Comparison of ENCODE assay signal across 34 cellular contexts in genomic region chr10:98194633-98195032, GRCh38.
"Had no signal": no experiment of that assay in that cellular context is flagged by ENCODE, and none has a peak within 500 bp of the region (broad histone marks: within the 10 kb centered on the region; RNA-seq: fewer than 3 reads in every experiment).

No MANE protein-coding gene starts in this region.

- H3K9me3 Mint-ChIP-seq: activated naive CD4-positive, alpha-beta T cell treated with anti-CD3 and anti-CD28 coated beads, Interleukin-2, amount 10 ng/mL, durations not matched to agents 7 days and 5 days; activated naive CD4-positive, alpha-beta T cell treated with anti-CD3 and anti-CD28 coated beads, Interleukin-2, amount 50 U/mL, for 72 hours; activated T-helper 1 cell treated with anti-CD3 and anti-CD28 coated beads, Interleukin-12 subunit alpha, Interleukin-12 subunit beta, Interleukin-2, Interleukin-4 antibody, amounts not matched to agents 30 ng/mL and 10 ng/mL and 1 ng/mL, durations not matched to agents 14 hours and 24 hours and 36 hours had no signal

- H3K4me3 ChIP-seq: breast epithelium, cardiac muscle cell, colonic mucosa, esophagus squamous epithelium, gastroesophageal sphincter, heart right ventricle, hepatocyte had no signal

- H3K27ac Mint-ChIP-seq: activated CD4-positive, alpha-beta memory T cell treated with anti-CD3 and anti-CD28 coated beads for 36 hours; activated CD4-positive, alpha-beta T cell treated with anti-CD3 and anti-CD28 coated beads for 36 hours; activated CD4-positive, alpha-beta T cell treated with anti-CD3 and anti-CD28 coated beads, Interleukin-2, amount 10 ng/mL, durations not matched to agents 24 days and 14 days; activated CD8-positive, alpha-beta memory T cell treated with anti-CD3 and anti-CD28 coated beads, Interleukin-2, amount 10 ng/mL, durations not matched to agents 7 days and 5 days; activated CD8-positive, alpha-beta T cell treated with anti-CD3 and anti-CD28 coated beads, Interleukin-2, amount 10 ng/mL, durations not matched to agents 7 days and 5 days; activated naive CD4-positive, alpha-beta T cell treated with anti-CD3 and anti-CD28 coated beads, Interleukin-2, amount 10 ng/mL, durations not matched to agents 7 days and 5 days; activated naive CD4-positive, alpha-beta T cell treated with anti-CD3 and anti-CD28 coated beads, Interleukin-2, amount 50 U/mL, for 72 hours; activated naive CD8-positive, alpha-beta T cell treated with anti-CD3 and anti-CD28 coated beads, Interleukin-2, amount 10 ng/mL, durations not matched to agents 7 days and 5 days; activated T-helper 1 cell treated with anti-CD3 and anti-CD28 coated beads, Interleukin-12 subunit alpha, Interleukin-12 subunit beta, Interleukin-2, Interleukin-4 antibody, amounts not matched to agents 30 ng/mL and 10 ng/mL and 1 ng/mL, durations not matched to agents 14 hours and 24 hours and 36 hours; brain had no signal

- H3K27me3 Mint-ChIP-seq: activated CD4-positive, alpha-beta memory T cell treated with anti-CD3 and anti-CD28 coated beads for 36 hours; activated CD4-positive, alpha-beta T cell treated with anti-CD3 and anti-CD28 coated beads for 36 hours; activated CD4-positive, alpha-beta T cell treated with anti-CD3 and anti-CD28 coated beads, Interleukin-2, amount 10 ng/mL, durations not matched to agents 24 days and 14 days; activated CD8-positive, alpha-beta memory T cell treated with anti-CD3 and anti-CD28 coated beads, Interleukin-2, amount 10 ng/mL, durations not matched to agents 7 days and 5 days; activated naive CD4-positive, alpha-beta T cell treated with anti-CD3 and anti-CD28 coated beads, Interleukin-2, amount 10 ng/mL, durations not matched to agents 7 days and 5 days; activated naive CD8-positive, alpha-beta T cell treated with anti-CD3 and anti-CD28 coated beads, Interleukin-2, amount 10 ng/mL, durations not matched to agents 7 days and 5 days; brain had no signal

- ATAC-seq: activated CD8-positive, alpha-beta memory T cell treated with anti-CD3 and anti-CD28 coated beads, Interleukin-2, amount 10 ng/mL, durations not matched to agents 7 days and 5 days; activated CD8-positive, alpha-beta T cell treated with anti-CD3 and anti-CD28 coated beads, Interleukin-2, amount 10 ng/mL, durations not matched to agents 7 days and 5 days; gastroesophageal sphincter; heart right ventricle had no signal

- H3K36me3 ChIP-seq: breast epithelium, cardiac muscle cell, colonic mucosa had no signal

- DNase-seq: activated CD4-positive, alpha-beta memory T cell treated with anti-CD3 and anti-CD28 coated beads for 36 hours; activated CD4-positive, alpha-beta T cell treated with anti-CD3 and anti-CD28 coated beads for 36 hours; activated CD4-positive, alpha-beta T cell treated with anti-CD3 and anti-CD28 coated beads, Interleukin-2, amount 10 ng/mL, durations not matched to agents 24 days and 14 days; activated CD4-positive, CD25-positive, alpha-beta regulatory T cell; activated CD4-positive, CD25-positive, alpha-beta regulatory T cell treated with anti-CD3 and anti-CD28 coated beads, Interleukin-2, amount 50 U/mL, for 72 hours; activated CD8-positive, alpha-beta memory T cell treated with anti-CD3 and anti-CD28 coated beads, Interleukin-2, amount 10 ng/mL, durations not matched to agents 7 days and 5 days; activated CD8-positive, alpha-beta memory T cell treated with anti-CD3 and anti-CD28 coated beads, Interleukin-2, amount 50 U/mL, for 4 hours; activated CD8-positive, alpha-beta T cell treated with anti-CD3 and anti-CD28 coated beads, Interleukin-2, amount 10 ng/mL, durations not matched to agents 7 days and 5 days; activated gamma-delta T cell; activated naive CD4-positive, alpha-beta T cell; activated naive CD4-positive, alpha-beta T cell treated with anti-CD3 and anti-CD28 coated beads, Interleukin-2, amount 10 ng/mL, durations not matched to agents 7 days and 5 days; activated naive CD8-positive, alpha-beta T cell treated with anti-CD3 and anti-CD28 coated beads, Interleukin-2, amount 10 ng/mL, durations not matched to agents 7 days and 5 days; activated T-cell treated with anti-CD3 and anti-CD28 coated beads, Interleukin-2, amount 50 U/mL, for 1 hour; activated T-cell treated with anti-CD3 and anti-CD28 coated beads, Interleukin-2, amount 50 U/mL, for 48 hours; amniotic stem cell; aorta; central memory CD4-positive, alpha-beta T cell; cerebellar nuclear complex; colonic mucosa; effector CD8-positive, alpha-beta T cell; esophagus squamous epithelium; foreskin melanocyte; heart right ventricle; T-helper 2 cell had no signal

- FAIRE-seq: endometrium, endothelial cell of umbilical vein had no signal

- H3K27ac ChIP-seq: breast epithelium, cardiac muscle cell, colonic mucosa, epithelial cell of prostate, esophagus squamous epithelium, gastroesophageal sphincter, heart right ventricle, hepatocyte had no signal

- H3K27me3 ChIP-seq: breast epithelium, cardiac muscle cell, colonic mucosa, esophagus squamous epithelium, gastroesophageal sphincter, heart right ventricle, hepatocyte had no signal

- H3K4me3 Mint-ChIP-seq: activated CD4-positive, alpha-beta memory T cell treated with anti-CD3 and anti-CD28 coated beads for 36 hours; activated CD4-positive, alpha-beta T cell treated with anti-CD3 and anti-CD28 coated beads for 36 hours; activated CD4-positive, alpha-beta T cell treated with anti-CD3 and anti-CD28 coated beads, Interleukin-2, amount 10 ng/mL, durations not matched to agents 24 days and 14 days; activated CD8-positive, alpha-beta memory T cell treated with anti-CD3 and anti-CD28 coated beads, Interleukin-2, amount 10 ng/mL, durations not matched to agents 7 days and 5 days; activated CD8-positive, alpha-beta T cell treated with anti-CD3 and anti-CD28 coated beads, Interleukin-2, amount 10 ng/mL, durations not matched to agents 7 days and 5 days; activated naive CD4-positive, alpha-beta T cell treated with anti-CD3 and anti-CD28 coated beads, Interleukin-2, amount 10 ng/mL, durations not matched to agents 7 days and 5 days; activated naive CD8-positive, alpha-beta T cell treated with anti-CD3 and anti-CD28 coated beads, Interleukin-2, amount 10 ng/mL, durations not matched to agents 7 days and 5 days; activated T-helper 1 cell treated with anti-CD3 and anti-CD28 coated beads, Interleukin-12 subunit alpha, Interleukin-12 subunit beta, Interleukin-2, Interleukin-4 antibody, amounts not matched to agents 30 ng/mL and 10 ng/mL and 1 ng/mL, durations not matched to agents 14 hours and 24 hours and 36 hours; brain had no signal

- H3K9me3 ChIP-seq: colonic mucosa, gastroesophageal sphincter had no signal

- H3K4me1 ChIP-seq: breast epithelium, colonic mucosa, esophagus squamous epithelium had no signal
